Comparison of ENCODE assay signal across 3 cellular contexts in genomic region chr15:49402515-49403296, GRCh38. TPM values are rescaled to one million over a fixed set of nuclear protein-coding genes. Genes with fewer than 3 reads are reported as not detected.
"Had no signal": no experiment of that assay in that cellular context is flagged by ENCODE, and none has a peak within 500 bp of the region (broad histone marks: within the 10 kb centered on the region; RNA-seq: fewer than 3 reads in every experiment).

No MANE protein-coding gene starts in this region.

RNA-seq across cellular contexts. Expression of gene FGF7, which starts 20.3 kb away (rescaled TPM):
- total RNA-seq: HepG2, HT-29 had no signal
- polyA plus RNA-seq: HepG2, IgD-negative memory B cell had no signal
